ENCODE assay signal across 21 cellular contexts in the genomic region with DNA sequence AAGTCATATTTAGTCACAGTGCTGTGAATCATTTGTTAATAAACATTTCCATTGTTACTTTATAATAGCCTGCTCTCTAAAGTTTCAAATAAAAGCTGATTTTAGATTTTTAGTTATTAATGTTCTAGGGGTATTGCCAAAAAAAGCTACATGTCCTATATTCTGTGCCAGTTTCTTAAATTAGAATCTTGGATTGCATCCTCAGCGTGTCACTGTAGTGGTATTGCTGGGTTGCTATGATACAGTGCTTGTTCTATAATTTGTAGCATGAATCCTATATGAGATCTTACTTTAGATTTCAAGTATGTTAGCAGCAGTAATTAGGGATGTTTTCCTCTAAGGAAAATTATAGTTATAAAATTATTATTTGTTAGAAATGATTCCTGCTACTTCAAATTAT. TPM values are rescaled to one million over a fixed set of nuclear protein-coding genes. Genes with fewer than 3 reads are reported as not detected.
DNase-seq lines count a peak whose midpoint lies in the region; ATAC-seq and TF ChIP-seq lines count a peak whose summit lies in the region.
"Had no signal": no experiment of that assay in that cellular context is flagged by ENCODE, and none has a peak within 500 bp of the region (broad histone marks: within the 10 kb centered on the region; RNA-seq: fewer than 3 reads in every experiment).

No MANE protein-coding gene starts in this region.

- ATAC-seq in natural killer cell (no peak), left lung (no peak)
- ATAC-seq in natural killer cell treated with Interleukin-12 subunit alpha and Interleukin-12 subunit beta and Interleukin-15 and Interleukin-18, amount 100 ng/mL, for 72 hours: no peak
- ATAC-seq: activated CD8-positive, alpha-beta T cell treated with anti-CD3 and anti-CD28 coated beads for 36 hours; sciatic nerve had no signal

- peaks cover 46 to 47% of the 10 kb centered on the region in 2 donors for H3K4me1 Mint-ChIP-seq in natural killer cell
- peaks cover 32 to 38% of the 10 kb centered on the region in 2 donors for H3K4me1 Mint-ChIP-seq in natural killer cell treated with Interleukin-12 subunit alpha and Interleukin-12 subunit beta and Interleukin-15 and Interleukin-18, amount 100 ng/mL, for 72 hours (ENCODE audit: low read depth in 2 of 2)

- no peaks in the 10 kb centered on the region for H3K9me3 Mint-ChIP-seq in natural killer cell
- no peaks in the 10 kb centered on the region for H3K9me3 Mint-ChIP-seq in natural killer cell treated with Interleukin-12 subunit alpha and Interleukin-12 subunit beta and Interleukin-15 and Interleukin-18, amount 100 ng/mL, for 72 hours
- H3K9me3 Mint-ChIP-seq: activated B cell treated with CpG ODN at 0.5 μM for 24 hours had no signal

- H3K4me3 Mint-ChIP-seq in natural killer cell: no peak overlapping the region
- H3K4me3 Mint-ChIP-seq in natural killer cell treated with Interleukin-12 subunit alpha and Interleukin-12 subunit beta and Interleukin-15 and Interleukin-18, amount 100 ng/mL, for 72 hours: no peak overlapping the region
- H3K4me3 Mint-ChIP-seq: activated B cell treated with CpG ODN at 0.5 μM for 24 hours; activated CD8-positive, alpha-beta T cell treated with anti-CD3 and anti-CD28 coated beads for 36 hours had no signal

- no peaks in the 10 kb centered on the region for H3K9me3 ChIP-seq in neutrophil
- no peaks in the 10 kb centered on the region for H3K9me3 ChIP-seq in left lung

- peak overlapping the region in 32 of 59 donors; percentile 1 to 70 (median 36) for H3K27ac ChIP-seq in dorsolateral prefrontal cortex
- peak overlapping the region; percentile 37 for H3K27ac ChIP-seq in neutrophil
- peak overlapping the region in 1 of 2 donors; percentile 1 for H3K27ac ChIP-seq in left lung
- H3K27ac ChIP-seq: epithelial cell of prostate, parathyroid adenoma had no signal

- H3K27me3 Mint-ChIP-seq in natural killer cell (ENCODE audit: low read depth in 2 of 2): no peaks in the 10 kb centered on the region
- H3K27me3 Mint-ChIP-seq in natural killer cell treated with Interleukin-12 subunit alpha and Interleukin-12 subunit beta and Interleukin-15 and Interleukin-18, amount 100 ng/mL, for 72 hours: no peaks in the 10 kb centered on the region
- H3K27me3 Mint-ChIP-seq: activated B cell treated with CpG ODN at 0.5 μM for 24 hours; activated CD8-positive, alpha-beta T cell treated with anti-CD3 and anti-CD28 coated beads for 36 hours; naive B cell had no signal

- H3K36me3 Mint-ChIP-seq in natural killer cell: no peaks in the 10 kb centered on the region
- H3K36me3 Mint-ChIP-seq in natural killer cell treated with Interleukin-12 subunit alpha and Interleukin-12 subunit beta and Interleukin-15 and Interleukin-18, amount 100 ng/mL, for 72 hours: no peaks in the 10 kb centered on the region

- peak overlapping the region; percentile 2 to 7 for H3K27ac Mint-ChIP-seq in natural killer cell
- no peak overlapping the region for H3K27ac Mint-ChIP-seq in natural killer cell treated with Interleukin-12 subunit alpha and Interleukin-12 subunit beta and Interleukin-15 and Interleukin-18, amount 100 ng/mL, for 72 hours
- H3K27ac Mint-ChIP-seq: activated B cell treated with CpG ODN at 0.5 μM for 24 hours had no signal

- H3K4me3 ChIP-seq in dorsolateral prefrontal cortex: peak overlapping the region in 3 of 59 donors; percentile 0 to 12 (median 5)
- no peak overlapping the region for H3K4me3 ChIP-seq in neutrophil (ENCODE audit: low read depth in 1 of 2, low read length in 1 of 2)
- H3K4me3 ChIP-seq in left lung: no peak overlapping the region

- intact Hi-C loops in natural killer cell (cut with micrococcal nuclease) (no loop called here), dorsolateral prefrontal cortex (cut with DNase I) (no loop called here), left lung (cut with DNase I) (no loop called here)

- TF ChIP-seq CTCF in natural killer cell (IDR thresholded peaks at IDR 0.05): no peak
- TF ChIP-seq CTCF in dorsolateral prefrontal cortex (IDR thresholded peaks at IDR 0.05 in 54 of 56, conservative IDR thresholded peaks at IDR 0.05 in 2 of 56; ENCODE audit: low read depth in 1 of 56, partially characterized antibody in 56 of 56): no peak
- TF ChIP-seq CTCF in neutrophil (IDR thresholded peaks at IDR 0.05): no peak
- no peak for TF ChIP-seq CTCF in left lung (IDR thresholded peaks at IDR 0.05)

- H3K36me3 ChIP-seq in neutrophil (no peaks in the 10 kb centered on the region), left lung (no peaks in the 10 kb centered on the region)

- H3K27me3 ChIP-seq in dorsolateral prefrontal cortex (no peaks in the 10 kb centered on the region), neutrophil (no peaks in the 10 kb centered on the region), left lung (no peaks in the 10 kb centered on the region)

- H3K4me1 ChIP-seq in neutrophil (ENCODE audit: control insufficient read depth in 1 of 2, insufficient read depth in 1 of 2, low read depth in 1 of 2, low read length in 1 of 2) (peaks cover 13 to 40% of the 10 kb centered on the region in 2 experiments), left lung (peaks cover 0 to 39% of the 10 kb centered on the region in 2 donors)
- H3K4me1 ChIP-seq: parathyroid adenoma had no signal

- DNase-seq in natural killer cell (no peak), dorsolateral prefrontal cortex (no peak), left lung (no peak), DMS53 treated with DMSO at 0.1 percent for 48 hours (lab: John Stamatoyannopoulos, UW; ENCODE audit: unreplicated experiment) (no peak), 8988T (no peak)
- DNase-seq in natural killer cell treated with Interleukin-12 subunit alpha and Interleukin-12 subunit beta and Interleukin-15 and Interleukin-18, amount 100 ng/mL, for 72 hours (ENCODE audit: low spot score): no peak
- no peak for DNase-seq in stimulated activated CD4-positive, alpha-beta T cell treated with anti-CD3 and anti-CD28 coated beads, Interleukin-4, amount 100 ng/mL, for 4 hours
- DNase-seq: activated B cell treated with CpG ODN at 0.5 μM for 24 hours; activated CD8-positive, alpha-beta T cell treated with anti-CD3 and anti-CD28 coated beads for 36 hours; amniotic stem cell; C1 segment of cervical spinal cord; H7; naive B cell; NCI-H1417; NCI-H510A; substantia nigra; T1000 had no signal

RNA-seq across cellular contexts. Expression of gene PPP2R5A, which starts 16.4 kb away (rescaled TPM):
- total RNA-seq in natural killer cell (10 to 100 TPM; 74.0 to 99.8 (median 86.4) TPM), dorsolateral prefrontal cortex (10 to 100 TPM; 20.1 to 45.5 (median 29.2) TPM), left lung (10 to 100 TPM; 61.1 to 71.9 TPM)
- 10 to 100 TPM; 32.7 to 37.6 TPM for total RNA-seq in natural killer cell treated with Interleukin-12 subunit alpha and Interleukin-12 subunit beta and Interleukin-15 and Interleukin-18, amount 100 ng/mL, for 72 hours

Comparison
In these comparisons a context has a peak if more than half of its experiments do, and no peak if none do; other contexts are left out.
1. H3K27ac Mint-ChIP-seq: peak in natural killer cell (2 of 2); none in natural killer cell treated with Interleukin-12 subunit alpha and Interleukin-12 subunit beta and Interleukin-15 and Interleukin-18, amount 100 ng/mL, for 72 hours (0 of 2).